Comparison of ENCODE assay signal across 24 cellular contexts in genomic region chr1:161309868-161310267, GRCh38. TPM values are rescaled to one million over a fixed set of nuclear protein-coding genes. Genes with fewer than 3 reads are reported as not detected.
DNase-seq lines count a peak whose midpoint lies in the region; ATAC-seq, FAIRE-seq and TF ChIP-seq lines count a peak whose summit lies in the region.
"Had no signal": no experiment of that assay in that cellular context is flagged by ENCODE, and none has a peak within 500 bp of the region (broad histone marks: within the 10 kb centered on the region; RNA-seq: fewer than 3 reads in every experiment).

Gene MPZ, minus strand, starts transcription at chr1:161309968. Its CDS starts 63 bp downstream, at chr1:161309905.

- TF ChIP-seq CTCF in GM23338 (conservative IDR thresholded peaks at IDR 0.05; ENCODE audit: low read depth in 2 of 2): no peak
- no peak for TF ChIP-seq CTCF in K562 (IDR thresholded peaks at IDR 0.05 in 2 of 3, conservative IDR thresholded peaks at IDR 0.05 in 1 of 3; ENCODE audit: insufficient read depth in 2 of 3, low read depth in 1 of 3, low read length in 3 of 3)
- TF ChIP-seq CTCF in nephron (IDR thresholded peaks at IDR 0.05; ENCODE audit: unreplicated experiment in 3 of 3): no peak
- TF ChIP-seq CTCF in type B pancreatic cell (conservative IDR thresholded peaks at IDR 0.05): no peak

- no TSS peak for BruUV-seq in K562 (replicated peaks; lab: Mats Ljungman, UMichigan)

- H3K27ac ChIP-seq in GM23338 (ENCODE audit: low read depth): no peak within 1 kb of the TSS
- no peak within 1 kb of the TSS for H3K27ac ChIP-seq in K562 (ENCODE audit: extremely low read depth, low read depth, low read length)
- H3K27ac ChIP-seq: KMS-11 had no signal

- POLR2A ChIA-PET in K562 (lab: Yijun Ruan, JAX): no interaction called here

- peak within 1 kb of the TSS in 1 of 2 experiments; percentile 15; a peak in 1 of 4 replicates for H3K9ac ChIP-seq in K562 (ENCODE audit: insufficient read depth in 1 of 2, low read depth in 2 of 2, low read length in 2 of 2)
- H3K9ac ChIP-seq: KMS-11 had no signal

- H3K9me2 ChIP-seq in GM23338 (ENCODE audit: insufficient read depth): 0 out of 2 replicates have a peak, but pooled peaks cover 3% of the 10 kb centered on the region

- H3K27me3 ChIP-seq in GM23338 (ENCODE audit: insufficient read depth) (no peaks in the 10 kb centered on the region), K562 (ENCODE audit: control insufficient read depth in 2 of 2, insufficient read depth in 2 of 2, low read length in 2 of 2) (no peaks in the 10 kb centered on the region)
- H3K27me3 ChIP-seq: BE2C had no signal

- peaks cover 27% of the 10 kb centered on the region for H3K4me1 ChIP-seq in GM23338 (ENCODE audit: insufficient read depth)
- H3K4me1 ChIP-seq in K562 (replicated peaks in 1 of 2; ENCODE audit: control insufficient read depth in 2 of 2, insufficient read depth in 2 of 2, low read length in 2 of 2): peaks cover 38 to 40% of the 10 kb centered on the region in 2 experiments

- H3K4me3 Mint-ChIP-seq in GM23338 (no peak within 1 kb of the TSS), nephron (peak within 1 kb of the TSS; percentile 0 to 37 (median 10)), type B pancreatic cell (peak within 1 kb of the TSS; percentile 2)

- in situ Hi-C loops in K562 (cut with MboI): no loop called here

- 24% methylated on average over 2 of the region's 2 CpGs for WGBS in K562 (ENCODE audit: insufficient coverage, low coverage, missing lambda C conversion rate)

- intact Hi-C loops in K562 (cut with micrococcal nuclease): loop anchor here (5.0 to 10.0 kb wide), 3 partner anchors 57 to 135 kb away; partner anchors contain the start of genes CFAP126 and NDUFS2

- FAIRE-seq in K562 (lab: Jason Lieb, UNC): no peak
- FAIRE-seq: D721Med, G401.6, GM12878, GM18507 had no signal

- CTCF ChIA-PET in K562 (lab: Yijun Ruan, JAX; ENCODE audit: low intra/inter-chr PET ratio): no interaction called here

- ATAC-seq in GM23338 (no peak), K562 (no peak), GM19397 (IDR thresholded peaks at IDR 0.05; ENCODE audit: unreplicated experiment) (no peak)
- ATAC-seq: GM12878, SK-N-SH treated with all-trans-retinoic acid at 6 μM for 48 hours had no signal

- no peak for TF ChIP-seq EP300 in K562 (IDR thresholded peaks at IDR 0.05; ENCODE audit: low read length)

- H3K36me3 Mint-ChIP-seq in GM23338 (ENCODE audit: low read depth): no peaks in the 10 kb centered on the region
- H3K36me3 Mint-ChIP-seq in nephron (ENCODE audit: low read depth): no peaks in the 10 kb centered on the region
- H3K36me3 Mint-ChIP-seq in type B pancreatic cell: no peaks in the 10 kb centered on the region

- TF ChIP-seq RAD21 in K562 (CRISPR knock-in tag; conservative IDR thresholded peaks at IDR 0.05 in 1 of 2, IDR thresholded peaks at IDR 0.05 in 1 of 2): no peak

- no peak for DNase-seq in GM23338 (ENCODE audit: low spot score)
- DNase-seq in K562 (ENCODE audit: extremely low read depth in 1 of 4, low spot score in 3 of 4): no peak
- DNase-seq in type B pancreatic cell (ENCODE audit: extremely low spot score, unreplicated experiment): no peak
- no peak for DNase-seq in putamen (ENCODE audit: low spot score)
- DNase-seq in GF-D8 (lab: John Stamatoyannopoulos, UW): no peak
- DNase-seq: BE2C; CD8-positive, alpha-beta memory T cell; DND-41; GOT3; NCI-H1105; NCI-H1694; NCI-H2107; NCI-H345; NCI-H748 treated with DMSO at 0.1 percent for 48 hours; OCI-M1; SHP77 treated with DMSO at 0.1 percent for 48 hours had no signal

- no peak within 1 kb of the TSS for H3K27ac Mint-ChIP-seq in GM23338
- H3K27ac Mint-ChIP-seq in nephron: peak within 1 kb of the TSS in 2 of 3 experiments; percentile 27 to 33
- peak within 1 kb of the TSS; percentile 5 for H3K27ac Mint-ChIP-seq in type B pancreatic cell

- H3K4me1 Mint-ChIP-seq in GM23338: peaks cover 36% of the 10 kb centered on the region; the same call in 2 of the 3 replicates
- H3K4me1 Mint-ChIP-seq in nephron: peaks cover 22% of the 10 kb centered on the region
- H3K4me1 Mint-ChIP-seq in type B pancreatic cell (ENCODE audit: unreplicated experiment): peaks cover 12% of the 10 kb centered on the region

- H4K20me1 ChIP-seq in GM23338 (replicated peaks; ENCODE audit: insufficient read depth) (no peaks in the 10 kb centered on the region), K562 (replicated peaks; ENCODE audit: control insufficient read depth, insufficient read depth, low read length) (no peaks in the 10 kb centered on the region)

- H3K36me3 ChIP-seq in GM23338 (ENCODE audit: insufficient read depth) (no peaks in the 10 kb centered on the region), K562 (ENCODE audit: control insufficient read depth, insufficient read depth, low read length) (no peaks in the 10 kb centered on the region)
- H3K36me3 ChIP-seq: BE2C had no signal

- 0 out of 2 replicates have a peak, but pooled peaks cover 3% of the 10 kb centered on the region for H3F3A ChIP-seq in GM23338 (replicated peaks; ENCODE audit: low read depth)

- H3K4me2 ChIP-seq in GM23338: no peak within 1 kb of the TSS
- no peak within 1 kb of the TSS for H3K4me2 ChIP-seq in K562 (ENCODE audit: insufficient read depth, low read length)
- H3K4me2 ChIP-seq: KMS-11 had no signal

- no peaks in the 10 kb centered on the region for H3K9me3 ChIP-seq in K562 (replicated peaks; ENCODE audit: control insufficient read depth, insufficient read depth, low read depth, low read length)
- H3K9me3 ChIP-seq: BE2C had no signal

- H3K9me1 ChIP-seq in K562 (ENCODE audit: control insufficient read depth, insufficient read depth, low read length): no peaks in the 10 kb centered on the region

- H3K27me3 Mint-ChIP-seq in GM23338 (ENCODE audit: insufficient read depth, low read depth, poor library complexity) (peaks cover 10% of the 10 kb centered on the region), nephron (ENCODE audit: low read depth) (peaks cover 16% of the 10 kb centered on the region), type B pancreatic cell (peaks cover 11% of the 10 kb centered on the region)
- H3K27me3 Mint-ChIP-seq: CD8-positive, alpha-beta memory T cell had no signal

- peaks cover 3% of the 10 kb centered on the region for H3K79me2 ChIP-seq in GM23338 (replicated peaks; ENCODE audit: insufficient read depth)
- H3K79me2 ChIP-seq in K562 (ENCODE audit: control insufficient read depth, insufficient read depth, low read length): peaks cover 17% of the 10 kb centered on the region

- H3K9me3 Mint-ChIP-seq in GM23338: no peaks in the 10 kb centered on the region
- H3K9me3 Mint-ChIP-seq in nephron: no peaks in the 10 kb centered on the region
- H3K9me3 Mint-ChIP-seq in type B pancreatic cell: no peaks in the 10 kb centered on the region
- H3K9me3 Mint-ChIP-seq: CD8-positive, alpha-beta memory T cell had no signal

- TF ChIP-seq POLR2A in K562 (conservative IDR thresholded peaks at IDR 0.05): no peak

- no peak within 1 kb of the TSS for H3K4me3 ChIP-seq in GM23338
- no peak within 1 kb of the TSS for H3K4me3 ChIP-seq in K562
- H3K4me3 ChIP-seq: GM12878 had no signal

- H2AFZ ChIP-seq in GM23338 (peak within 1 kb of the TSS; percentile 59), K562 (ENCODE audit: low read depth, low read length) (no peak within 1 kb of the TSS; the same call in none of the 2 replicates)

TF ChIP-seq in K562, 482 proteins besides CTCF, POLR2A, EP300 and RAD21 (continues in another document):
- no peak for TF ChIP-seq SPI1 (IDR thresholded peaks at IDR 0.05; ENCODE audit: borderline replicate concordance, low read depth, low read length)
- TF ChIP-seq ZNF133 (CRISPR knock-in tag; IDR thresholded peaks at IDR 0.05): no peak
- TF ChIP-seq JUNB (CRISPR knock-in tag; conservative IDR thresholded peaks at IDR 0.05): no peak
- TF ChIP-seq STAT5B (CRISPR knock-in tag; IDR thresholded peaks at IDR 0.05): no peak
- no peak for TF ChIP-seq CTCFL (IDR thresholded peaks at IDR 0.05; ENCODE audit: borderline replicate concordance, insufficient read depth, low read depth, low read length, poor library complexity, severe bottlenecking)
- no peak for TF ChIP-seq MCM2 (IDR thresholded peaks at IDR 0.05; ENCODE audit: low read depth)
- TF ChIP-seq KDM4B (IDR thresholded peaks at IDR 0.05; ENCODE audit: borderline replicate concordance in 2 of 2, low read depth in 1 of 2): no peak

RNA-seq across cellular contexts. Expression of gene MPZ, which starts in this region (rescaled TPM):
- total RNA-seq in GM23338 (2014; rRNA removed; shearing (Covaris generic)): 1.6 and 1.9 TPM in 2 replicates
- polyA plus RNA-seq in GM23338 (2016; fragmentation: Nextera tagmentation; extraction: Ambion mirVana) (2.2 and 4.0 TPM in 2 replicates), K562 (2011; rRNA removed) (10.5 and 10.9 TPM in 2 replicates), K562 (2014; fragmentation: Illumina TruSeq; extraction: Trizol) (14.7 and 17.5 TPM in 2 replicates), K562 (2014; fragmentation: Nextera tagmentation; extraction: Ambion mirVana) (under 1 TPM; 0.22 to 0.31 TPM), K562 (2014; rRNA removed) (15.7 and 16.6 TPM in 2 replicates)
- total RNA-seq in K562 (2011; cell fraction: chromatin; rRNA removed; ENCODE audit: low replicate concordance): 8.6 and 19.9 TPM in 2 replicates
- 17.8 and 21.0 TPM in 2 replicates for total RNA-seq in K562 (2011; cell fraction: nucleolus; rRNA removed)
- 18.5 and 20.5 TPM in 2 replicates for total RNA-seq in K562 (2011; cell fraction: nucleoplasm; rRNA removed)
- total RNA-seq in K562 (2014; rRNA removed) (13.5 and 19.0 TPM in 2 replicates), K562 (2014; rRNA removed; fragmentation: Illumina TruSeq; extraction: Trizol) (10.2 and 10.4 TPM in 2 replicates), K562 (2015; rRNA removed; fragmentation: Illumina TruSeq; extraction: Trizol) (10.2 and 10.3 TPM in 2 replicates), K562 (2021) (11.4 and 15.3 TPM in 2 replicates), type B pancreatic cell (ENCODE audit: low replicate concordance) (0.76 and 3.6 TPM in 2 replicates)
- 15.5 and 16.4 TPM in 2 replicates for polyA plus RNA-seq in K562 (2011; cell fraction: cytosol; rRNA removed)
- 15.3 and 25.2 TPM in 2 replicates for polyA plus RNA-seq in K562 (2011; cell fraction: nucleus; rRNA removed)
- 15.0 and 18.0 TPM in 2 replicates for polyA plus RNA-seq in K562 (2012)
- 1.9 and 3.2 TPM in 2 replicates for polyA minus RNA-seq in K562 (2011; rRNA and poly(A)+ RNA removed)
- 2.4 and 3.4 TPM in 2 replicates for polyA minus RNA-seq in K562 (2011; cell fraction: cytosol; rRNA and poly(A)+ RNA removed)
- 4.7 and 8.1 TPM in 2 replicates for polyA minus RNA-seq in K562 (2011; cell fraction: nucleus; rRNA and poly(A)+ RNA removed)
- polyA plus RNA-seq: CD8-positive, alpha-beta memory T cell had no signal
